Comparison of ENCODE assay signal across 19 cellular contexts in the genomic region with DNA sequence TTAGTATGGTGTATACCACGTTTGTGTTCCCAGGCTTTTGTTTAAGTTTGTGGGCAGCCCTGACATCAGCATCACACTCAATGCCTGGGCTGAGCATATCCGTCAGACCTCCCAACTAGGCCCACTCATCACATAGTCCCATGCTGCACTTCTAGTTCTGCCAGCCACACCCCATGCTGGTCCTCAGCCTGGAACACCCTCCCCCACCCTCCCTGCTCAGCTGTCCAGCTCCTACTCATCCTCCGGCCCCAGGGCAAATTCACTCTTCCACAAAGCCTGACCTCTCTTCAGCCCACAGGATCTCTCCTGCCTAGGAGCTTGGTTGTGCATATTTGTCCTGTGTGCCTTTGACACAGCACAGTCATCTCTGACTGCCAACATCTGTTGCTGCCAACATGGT. TPM values are rescaled to one million over a fixed set of nuclear protein-coding genes. Genes with fewer than 3 reads are reported as not detected.
A peak's percentile ranks its signal among the peaks of the same experiment; 100 is the strongest.
DNase-seq lines count a peak whose midpoint lies in the region; ATAC-seq and TF ChIP-seq lines count a peak whose summit lies in the region.
"Had no signal": no experiment of that assay in that cellular context is flagged by ENCODE, and none has a peak within 500 bp of the region (broad histone marks: within the 10 kb centered on the region; RNA-seq: fewer than 3 reads in every experiment).

No MANE protein-coding gene starts in this region.

- ATAC-seq in HG03571 (IDR thresholded peaks at IDR 0.05; ENCODE audit: unreplicated experiment): no peak
- ATAC-seq: naive thymus-derived CD4-positive, alpha-beta T cell had no signal

- intact Hi-C loops in mammary epithelial cell (cut with micrococcal nuclease) (no loop called here), breast epithelium (cut with DNase I; ENCODE audit: low total_unique reads) (loop anchor here (10.0 kb wide), 1 partner anchor 46 kb away; a partner anchor contains a TSS), dorsolateral prefrontal cortex (cut with DNase I) (no loop called here)

- no peak for TF ChIP-seq POLR2A in breast epithelium (IDR thresholded peaks at IDR 0.05)

- TF ChIP-seq CTCF in mammary epithelial cell (conservative IDR thresholded peaks at IDR 0.05 in 1 of 2, IDR thresholded peaks at IDR 0.05 in 1 of 2; ENCODE audit: extremely low read depth in 1 of 2, insufficient read depth in 1 of 2, low read depth in 1 of 2, low read length in 2 of 2) (no peak), breast epithelium (IDR thresholded peaks at IDR 0.05) (no peak), dorsolateral prefrontal cortex (IDR thresholded peaks at IDR 0.05 in 54 of 56, conservative IDR thresholded peaks at IDR 0.05 in 2 of 56; ENCODE audit: low read depth in 1 of 56, partially characterized antibody in 56 of 56) (no peak), right atrium auricular region (IDR thresholded peaks at IDR 0.05) (no peak)

- no TSS peak for BruUV-seq in mammary epithelial cell (replicated peaks; lab: Mats Ljungman, UMichigan)

- H3K9me3 ChIP-seq in mammary epithelial cell (replicated peaks; ENCODE audit: insufficient read depth, low read length) (no peaks in the 10 kb centered on the region), breast epithelium (no peaks in the 10 kb centered on the region), right atrium auricular region (no peaks in the 10 kb centered on the region)
- H3K9me3 ChIP-seq: Caco-2, left lung had no signal

- H3K27me3 ChIP-seq in mammary epithelial cell (ENCODE audit: insufficient read depth, low read length) (no peaks in the 10 kb centered on the region), breast epithelium (no peaks in the 10 kb centered on the region), dorsolateral prefrontal cortex (no peaks in the 10 kb centered on the region), right atrium auricular region (no peaks in the 10 kb centered on the region)
- H3K27me3 ChIP-seq: left lung had no signal

- in situ Hi-C loops in mammary epithelial cell (cut with MboI; ENCODE audit: low sequenced_read_pairs in 2 of 2) (no loop called here), KBM-7 (cut with MboI; ENCODE audit: low pct_unique_long_range_greater_than_20kb, low sequenced_read_pairs) (loop anchor here (25.0 kb wide), 1 partner anchor 108 kb away; no protein-coding TSS in a partner anchor)

- no peak overlapping the region for H3K4me2 ChIP-seq in mammary epithelial cell (ENCODE audit: insufficient read depth, low read depth, low read length)

- H3K36me3 ChIP-seq in mammary epithelial cell (ENCODE audit: insufficient read depth, low read length) (no peaks in the 10 kb centered on the region), breast epithelium (no peaks in the 10 kb centered on the region), right atrium auricular region (no peaks in the 10 kb centered on the region)
- H3K36me3 ChIP-seq: left lung had no signal

- CTCF ChIA-PET in mammary epithelial cell (lab: Charles Lee; ENCODE audit: low non-redundant PET): no interaction called here

- no peak overlapping the region for H3K9ac ChIP-seq in mammary epithelial cell (ENCODE audit: insufficient read depth, low read length)

- peaks cover 17% of the 10 kb centered on the region for H3K4me1 ChIP-seq in mammary epithelial cell (ENCODE audit: insufficient read depth, low read length)
- no peaks in the 10 kb centered on the region for H3K4me1 ChIP-seq in breast epithelium
- peaks cover 0 to 34% of the 10 kb centered on the region in 2 donors for H3K4me1 ChIP-seq in right atrium auricular region

- H2AFZ ChIP-seq in mammary epithelial cell (ENCODE audit: low read depth, low read length): no peak overlapping the region

- H3K79me2 ChIP-seq in mammary epithelial cell (ENCODE audit: insufficient read depth, low read length): no peaks in the 10 kb centered on the region

- DNase-seq in mammary epithelial cell: peak; percentile 11
- no peak for DNase-seq in breast epithelium (ENCODE audit: low spot score in 2 of 2)
- no peak for DNase-seq in dorsolateral prefrontal cortex
- DNase-seq in right atrium auricular region (ENCODE audit: low spot score): no peak
- DNase-seq in KBM-7: no peak
- no peak for DNase-seq in medulla oblongata (ENCODE audit: extremely low spot score)
- DNase-seq in stimulated activated CD8-positive, alpha-beta memory T cell treated with anti-CD3 and anti-CD28 coated beads, Interleukin-4, amount 100 ng/mL, for 48 hours: no peak
- DNase-seq: ACHN; activated CD4-positive, alpha-beta memory T cell treated with anti-CD3 and anti-CD28 coated beads for 36 hours; Caco-2; naive thymus-derived CD4-positive, alpha-beta T cell; NCI-H1105 had no signal

- H3K27ac ChIP-seq in mammary epithelial cell (ENCODE audit: insufficient read depth, low read depth, low read length) (no peak overlapping the region), breast epithelium (no peak overlapping the region), dorsolateral prefrontal cortex (peak overlapping the region in 31 of 59 donors; percentile 0 to 96 (median 44)), right atrium auricular region (peak overlapping the region; percentile 61 to 80)
- H3K27ac ChIP-seq: epithelial cell of prostate, left lung, SK-N-MC had no signal

- H3K4me3 ChIP-seq in mammary epithelial cell (replicated peaks in 1 of 3; ENCODE audit: insufficient read depth in 1 of 3, low read depth in 2 of 3, low read length in 3 of 3): no peak overlapping the region
- no peak overlapping the region for H3K4me3 ChIP-seq in breast epithelium
- H3K4me3 ChIP-seq in dorsolateral prefrontal cortex: no peak overlapping the region
- H3K4me3 ChIP-seq in right atrium auricular region: no peak overlapping the region
- H3K4me3 ChIP-seq: left lung, SK-N-MC had no signal

- H4K20me1 ChIP-seq in mammary epithelial cell (ENCODE audit: insufficient read depth, low read length): no peaks in the 10 kb centered on the region

- dilution Hi-C loops in mammary epithelial cell (cut with HindIII; ENCODE audit: low sequenced_read_pairs): no loop called here

- WGBS in mammary epithelial cell (ENCODE audit: low coverage, missing lambda C conversion rate): 14% methylated on average over 1 of the region's 3 CpGs

RNA-seq across cellular contexts. Expression of a gene that starts 3.9 kb away (rescaled TPM):
- total RNA-seq in mammary epithelial cell: not detected
- polyA plus RNA-seq in mammary epithelial cell: not detected
- polyA minus RNA-seq in mammary epithelial cell: not detected
- 1 to 10 TPM in 2 of 3 donors, under 1 TPM in 1; 0.98 to 1.4 (median 1.0) TPM for total RNA-seq in breast epithelium
- total RNA-seq in dorsolateral prefrontal cortex: 1 to 10 TPM in 111 of 120 experiments, under 1 TPM in 9; 0.65 to 4.5 (median 2.0) TPM
- 1 to 10 TPM in 1 of 2 donors, under 1 TPM in 1; 0.55 to 2.1 TPM for total RNA-seq in right atrium auricular region
- total RNA-seq: activated CD4-positive, alpha-beta memory T cell treated with anti-CD3 and anti-CD28 coated beads for 36 hours; activated T-helper 1 cell treated with anti-CD3 and anti-CD28 coated beads, Interleukin-12 subunit alpha, Interleukin-12 subunit beta, Interleukin-2, Interleukin-4 antibody, amounts not matched to agents 30 ng/mL and 10 ng/mL and 1 ng/mL, durations not matched to agents 14 hours and 24 hours and 36 hours; left lung; naive thymus-derived CD4-positive, alpha-beta T cell; pulmonary artery endothelial cell; temporal lobe had no signal
- polyA plus RNA-seq: naive thymus-derived CD4-positive, alpha-beta T cell had no signal

RNA-seq across cellular contexts. Expression of a gene that starts 23.4 kb away (rescaled TPM):
- total RNA-seq in mammary epithelial cell (10 to 100 TPM; 14.8 to 32.7 TPM), breast epithelium (10 to 100 TPM; 11.4 to 25.0 (median 18.7) TPM), dorsolateral prefrontal cortex (10 to 100 TPM; 18.5 to 41.3 (median 28.2) TPM), right atrium auricular region (10 to 100 TPM; 12.2 to 14.3 TPM)
- polyA plus RNA-seq in mammary epithelial cell: 10.7 TPM
- polyA minus RNA-seq in mammary epithelial cell: 3.8 TPM

RNA-seq across cellular contexts. Expression of a gene that starts 29.4 kb away (rescaled TPM):
- total RNA-seq in mammary epithelial cell: 10 to 100 TPM in 1 of 2 donors, 1 to 10 TPM in 1; 9.7 to 41.0 TPM
- polyA plus RNA-seq in mammary epithelial cell: 6.2 TPM
- polyA minus RNA-seq in mammary epithelial cell: 10.0 TPM
- 10 to 100 TPM; 40.6 to 87.8 (median 60.3) TPM for total RNA-seq in breast epithelium
- total RNA-seq in dorsolateral prefrontal cortex: 100 to 1,000 TPM in 51 of 120 experiments, 10 to 100 TPM in 69; 33.3 to 206 (median 93.7) TPM
- total RNA-seq in right atrium auricular region: 10 to 100 TPM; 19.8 to 26.8 TPM

RNA-seq across cellular contexts. Expression of a gene that starts 43.8 kb away (rescaled TPM):
- total RNA-seq in mammary epithelial cell (10 to 100 TPM; 22.0 to 29.3 TPM), breast epithelium (10 to 100 TPM; 27.5 to 51.5 (median 30.6) TPM), dorsolateral prefrontal cortex (100 to 1,000 TPM in 84 of 120 experiments, 10 to 100 TPM in 36; 71.9 to 264 (median 114) TPM), right atrium auricular region (10 to 100 TPM; 48.9 to 52.0 TPM)
- 11.8 TPM for polyA plus RNA-seq in mammary epithelial cell
- polyA minus RNA-seq in mammary epithelial cell: 22.0 TPM

Comparison
In these comparisons a context has a peak if more than half of its experiments do, and no peak if none do; other contexts are left out.
1. H3K27ac ChIP-seq: peak in dorsolateral prefrontal cortex (31 of 59) and right atrium auricular region (2 of 2); none in mammary epithelial cell (single experiment) and breast epithelium (0 of 2).